In genomic region chr2:189798312-189799029, GRCh38 we compare ENCODE assay signal across 8 cellular contexts. TPM values are rescaled to one million over a fixed set of nuclear protein-coding genes. Genes with fewer than 3 reads are reported as not detected.
DNase-seq lines count a peak whose midpoint lies in the region; ATAC-seq and TF ChIP-seq lines count a peak whose summit lies in the region.

No MANE protein-coding gene starts in this region.

- H3K9me3 Mint-ChIP-seq in natural killer cell: no peaks in the 10 kb centered on the region
- H3K9me3 Mint-ChIP-seq in natural killer cell treated with Interleukin-12 subunit alpha and Interleukin-12 subunit beta and Interleukin-15 and Interleukin-18, amount 100 ng/mL, for 72 hours: no peaks in the 10 kb centered on the region

- H3K9me3 ChIP-seq in stomach: no peaks in the 10 kb centered on the region

- H3K4me3 ChIP-seq in mesendoderm (ENCODE audit: low read length): no peak overlapping the region
- no peak overlapping the region for H3K4me3 ChIP-seq in stomach

- no peak for DNase-seq in natural killer cell
- DNase-seq in natural killer cell treated with Interleukin-12 subunit alpha and Interleukin-12 subunit beta and Interleukin-15 and Interleukin-18, amount 100 ng/mL, for 72 hours (ENCODE audit: low spot score): no peak
- peak; percentile 33 for DNase-seq in NCI-H226
- DNase-seq in caudate nucleus (lab: John Stamatoyannopoulos, UW): peak in 3 of 61 donors; percentile 2 to 27 (median 13)
- peak; percentile 27 for DNase-seq in mesendoderm
- no peak for DNase-seq in stomach

- no peak overlapping the region for H3K9ac ChIP-seq in mesendoderm (ENCODE audit: low read length)

- H3K4me3 Mint-ChIP-seq in natural killer cell: no peak overlapping the region
- H3K4me3 Mint-ChIP-seq in natural killer cell treated with Interleukin-12 subunit alpha and Interleukin-12 subunit beta and Interleukin-15 and Interleukin-18, amount 100 ng/mL, for 72 hours: no peak overlapping the region

- no peak overlapping the region for H3K27ac Mint-ChIP-seq in natural killer cell
- no peak overlapping the region for H3K27ac Mint-ChIP-seq in natural killer cell treated with Interleukin-12 subunit alpha and Interleukin-12 subunit beta and Interleukin-15 and Interleukin-18, amount 100 ng/mL, for 72 hours

- H3K27me3 Mint-ChIP-seq in natural killer cell (ENCODE audit: low read depth in 2 of 2): no peaks in the 10 kb centered on the region
- H3K27me3 Mint-ChIP-seq in natural killer cell treated with Interleukin-12 subunit alpha and Interleukin-12 subunit beta and Interleukin-15 and Interleukin-18, amount 100 ng/mL, for 72 hours: no peaks in the 10 kb centered on the region

- no peak overlapping the region for H2BK15ac ChIP-seq in mesendoderm (replicated peaks; ENCODE audit: low read depth)

- H3K4me1 ChIP-seq in mesendoderm (ENCODE audit: control insufficient read depth, low read depth, low read length) (no peaks in the 10 kb centered on the region), stomach (peaks cover 0 to 40% (median 12%) of the 10 kb centered on the region in 4 donors)

- no peak overlapping the region for H3K56ac ChIP-seq in mesendoderm (ENCODE audit: low read length)

- ATAC-seq in natural killer cell (peak; percentile 41 to 46 (median 41)), HG02678 (IDR thresholded peaks at IDR 0.05; ENCODE audit: unreplicated experiment) (peak; percentile 80), HG03139 (IDR thresholded peaks at IDR 0.05; ENCODE audit: unreplicated experiment) (no peak)
- no peak for ATAC-seq in natural killer cell treated with Interleukin-12 subunit alpha and Interleukin-12 subunit beta and Interleukin-15 and Interleukin-18, amount 100 ng/mL, for 72 hours

- peaks cover 4% of the 10 kb centered on the region for H3K79me2 ChIP-seq in mesendoderm (ENCODE audit: control insufficient read depth, insufficient read depth, low read length)

- TF ChIP-seq EP300 in stomach (IDR thresholded peaks at IDR 0.05): no peak

- H2BK120ac ChIP-seq in mesendoderm (ENCODE audit: low read depth, low read length): no peak overlapping the region

- H3K27me3 ChIP-seq in mesendoderm (ENCODE audit: insufficient read depth, low read length, poor library complexity): no peaks in the 10 kb centered on the region
- H3K27me3 ChIP-seq in stomach: no peaks in the 10 kb centered on the region

- H4K8ac ChIP-seq in mesendoderm (ENCODE audit: low read depth, low read length): no peak overlapping the region

- H3K4me1 Mint-ChIP-seq in natural killer cell: peaks cover 4 to 6% of the 10 kb centered on the region in 2 donors
- H3K4me1 Mint-ChIP-seq in natural killer cell treated with Interleukin-12 subunit alpha and Interleukin-12 subunit beta and Interleukin-15 and Interleukin-18, amount 100 ng/mL, for 72 hours (ENCODE audit: low read depth in 2 of 2): peaks cover 3 to 9% of the 10 kb centered on the region in 2 donors

- TF ChIP-seq CTCF in natural killer cell (IDR thresholded peaks at IDR 0.05) (peak; percentile 47), stomach (IDR thresholded peaks at IDR 0.05) (peak in 3 of 7 experiments; percentile 13 to 25 (median 23))

- no peak overlapping the region for H3K18ac ChIP-seq in mesendoderm (ENCODE audit: low read length)

- H3K36me3 Mint-ChIP-seq in natural killer cell: no peaks in the 10 kb centered on the region
- peaks cover 16% of the 10 kb centered on the region for H3K36me3 Mint-ChIP-seq in natural killer cell treated with Interleukin-12 subunit alpha and Interleukin-12 subunit beta and Interleukin-15 and Interleukin-18, amount 100 ng/mL, for 72 hours

- no peak overlapping the region for H2BK5ac ChIP-seq in mesendoderm (ENCODE audit: low read length)

- H2AK5ac ChIP-seq in mesendoderm (ENCODE audit: low read length): no peak overlapping the region

- H3K27ac ChIP-seq in caudate nucleus (ENCODE audit: low read depth, low read length) (peak overlapping the region; percentile 39), mesendoderm (ENCODE audit: low read depth, low read length) (no peak overlapping the region), stomach (peak overlapping the region in 1 of 5 donors; percentile 8)

- no peak overlapping the region for H3K4me2 ChIP-seq in mesendoderm (ENCODE audit: low read length)

- no peak overlapping the region for H3K23ac ChIP-seq in mesendoderm (ENCODE audit: low read length)

- H3K4ac ChIP-seq in mesendoderm (ENCODE audit: low read depth, low read length): no peak overlapping the region

- H4K5ac ChIP-seq in mesendoderm (ENCODE audit: low read length): no peak overlapping the region

- intact Hi-C loops in natural killer cell (cut with micrococcal nuclease): loop anchor here (5.0 kb wide), 1 partner anchor 46 kb away; no protein-coding TSS in a partner anchor
- intact Hi-C loops in stomach (cut with DNase I; ENCODE audit: low total_unique reads): no loop called here

- H3K36me3 ChIP-seq in mesendoderm (ENCODE audit: control insufficient read depth, insufficient read depth, low read length) (peaks cover 3% of the 10 kb centered on the region), stomach (peaks cover 4 to 49% (median 47%) of the 10 kb centered on the region in 4 donors)

- no peak for TF ChIP-seq POLR2A in stomach (IDR thresholded peaks at IDR 0.05)

- no CpG with 5 or more reads among the region's 4 CpGs for WGBS in mesendoderm (ENCODE audit: extremely low coverage, insufficient coverage, low lambda C conversion rate)
- WGBS in stomach, 5 donors: 49 to 80% (median 73%) methylated on average over 4 of the region's 4 CpGs

- H3K79me1 ChIP-seq in mesendoderm (ENCODE audit: low read length): no peaks in the 10 kb centered on the region

RNA-seq across cellular contexts. Expression of gene PMS1, which starts 14.2 kb away (rescaled TPM):
- 10 to 100 TPM; 28.9 to 32.3 (median 29.1) TPM for total RNA-seq in natural killer cell
- 10 to 100 TPM; 37.1 to 54.0 TPM for total RNA-seq in natural killer cell treated with Interleukin-12 subunit alpha and Interleukin-12 subunit beta and Interleukin-15 and Interleukin-18, amount 100 ng/mL, for 72 hours
- polyA plus RNA-seq in mesendoderm (2013, experiment 1 of 2): 24.5 TPM
- 23.3 TPM for polyA plus RNA-seq in mesendoderm (2013, experiment 2 of 2)
- total RNA-seq in stomach: 10 to 100 TPM; 12.2 to 40.8 (median 19.8) TPM
- polyA plus RNA-seq in stomach: 1 to 10 TPM; 4.0 to 7.6 (median 6.0) TPM

RNA-seq across cellular contexts. Expression of gene ORMDL1, which starts 14.3 kb away (rescaled TPM):
- 100 to 1,000 TPM in 2 of 3 donors, 10 to 100 TPM in 1; 83.1 to 103 (median 101) TPM for total RNA-seq in natural killer cell
- total RNA-seq in natural killer cell treated with Interleukin-12 subunit alpha and Interleukin-12 subunit beta and Interleukin-15 and Interleukin-18, amount 100 ng/mL, for 72 hours: 10 to 100 TPM; 73.1 to 94.4 TPM
- 69.6 TPM for polyA plus RNA-seq in mesendoderm (2013, experiment 1 of 2)
- polyA plus RNA-seq in mesendoderm (2013, experiment 2 of 2): 69.5 TPM
- total RNA-seq in stomach: 100 to 1,000 TPM in 2 of 5 donors, 10 to 100 TPM in 3; 25.8 to 115 (median 75.9) TPM
- polyA plus RNA-seq in stomach: 10 to 100 TPM; 25.2 to 70.6 (median 26.3) TPM

RNA-seq across cellular contexts. Expression of gene OSGEPL1, which starts 35.9 kb away (rescaled TPM):
- total RNA-seq in natural killer cell (10 to 100 TPM in 1 of 3 donors, 1 to 10 TPM in 2; 5.6 to 10.2 (median 8.5) TPM), stomach (1 to 10 TPM in 4 of 5 donors, not detected in 1; 1.3 to 9.0 (median 6.1) TPM)
- total RNA-seq in natural killer cell treated with Interleukin-12 subunit alpha and Interleukin-12 subunit beta and Interleukin-15 and Interleukin-18, amount 100 ng/mL, for 72 hours: 10 to 100 TPM in 1 of 2 donors, 1 to 10 TPM in 1; 7.2 to 11.0 TPM
- 5.3 TPM for polyA plus RNA-seq in mesendoderm (2013, experiment 1 of 2)
- polyA plus RNA-seq in mesendoderm (2013, experiment 2 of 2): 5.2 TPM
- polyA plus RNA-seq in stomach: 1 to 10 TPM; 1.8 to 4.2 (median 2.5) TPM

Comparison
In these comparisons a context has a peak if more than half of its experiments do, and no peak if none do; other contexts are left out.
1. ATAC-seq: peak in natural killer cell (3 of 3) and HG02678 (single experiment); none in natural killer cell treated with Interleukin-12 subunit alpha and Interleukin-12 subunit beta and Interleukin-15 and Interleukin-18, amount 100 ng/mL, for 72 hours (0 of 2) and HG03139 (single experiment).
2. DNase-seq: peak in NCI-H226 (single experiment) and mesendoderm (single experiment); none in natural killer cell (single experiment), natural killer cell treated with Interleukin-12 subunit alpha and Interleukin-12 subunit beta and Interleukin-15 and Interleukin-18, amount 100 ng/mL, for 72 hours (single experiment) and stomach (single experiment).